8 cellular contexts compared by ENCODE assay signal in genomic region chr16:8655184-8655717, GRCh38. TPM values are rescaled to one million over a fixed set of nuclear protein-coding genes. Genes with fewer than 3 reads are reported as not detected.
DNase-seq lines count a peak whose midpoint lies in the region; ATAC-seq and TF ChIP-seq lines count a peak whose summit lies in the region.

No MANE protein-coding gene starts in this region.

- no peaks in the 10 kb centered on the region for H3K36me3 ChIP-seq in left ventricle myocardium inferior

- no peak overlapping the region for H3K4me3 ChIP-seq in left ventricle myocardium inferior

- no peaks in the 10 kb centered on the region for H3K9me3 ChIP-seq in left ventricle myocardium inferior (replicated peaks)

- intact Hi-C loops in left ventricle myocardium inferior (cut with micrococcal nuclease): loop anchor here (10.0 kb wide), 1 partner anchor 230 kb away; the partner anchor contains the start of gene LITAFD
- intact Hi-C loops in cardiac septum (cut with DNase I): no loop called here

- H3K4me1 ChIP-seq in left ventricle myocardium inferior: no peaks in the 10 kb centered on the region

- H3K27me3 ChIP-seq in left ventricle myocardium inferior (ENCODE audit: low read depth): no peaks in the 10 kb centered on the region

- peak; percentile 55 for TF ChIP-seq CTCF in left ventricle myocardium inferior (IDR thresholded peaks at IDR 0.05; ENCODE audit: borderline replicate concordance)

- no peak for DNase-seq in left ventricle myocardium inferior
- DNase-seq in cardiac septum (ENCODE audit: low spot score): no peak
- peak; percentile 23 for DNase-seq in NOMO-1 treated with dmso at 0.1 percent for 144 hours (lab: John Stamatoyannopoulos, UW; ENCODE audit: unreplicated experiment)
- peak; percentile 40 for DNase-seq in cerebellar cortex (ENCODE audit: low spot score)
- DNase-seq in renal cortical epithelial cell (ENCODE audit: low read depth): peak; percentile 9
- DNase-seq in activated effector memory CD4-positive, alpha-beta T cell treated with Interleukin-2 at 50 U/mL for 16 hours: no peak

- no peak overlapping the region for H3K27ac ChIP-seq in left ventricle myocardium inferior (replicated peaks)

- peak; percentile 70 for ATAC-seq in HG02610 (IDR thresholded peaks at IDR 0.05; ENCODE audit: unreplicated experiment)
- no peak for ATAC-seq in HG02763 (IDR thresholded peaks at IDR 0.05; ENCODE audit: unreplicated experiment)

RNA-seq across cellular contexts. Expression of gene ABAT, which starts 19.2 kb away (rescaled TPM):
- total RNA-seq in left ventricle myocardium inferior: 14.5 TPM
- total RNA-seq in cardiac septum: 25.8 TPM
- 3.8 and 5.9 TPM in 2 replicates for total RNA-seq in renal cortical epithelial cell

RNA-seq across cellular contexts. Expression of gene METTL22, which starts 33.8 kb away (rescaled TPM):
- total RNA-seq in left ventricle myocardium inferior: 27.3 TPM
- total RNA-seq in cardiac septum: 31.9 TPM
- 16.5 and 17.0 TPM in 2 replicates for total RNA-seq in renal cortical epithelial cell

Comparison
In these comparisons a context has a peak if more than half of its experiments do, and no peak if none do; other contexts are left out.
1. DNase-seq: peak in NOMO-1 treated with dmso at 0.1 percent for 144 hours (single experiment), cerebellar cortex (single experiment) and renal cortical epithelial cell (single experiment); none in left ventricle myocardium inferior (single experiment), cardiac septum (single experiment) and activated effector memory CD4-positive, alpha-beta T cell treated with Interleukin-2 at 50 U/mL for 16 hours (single experiment).